In genomic region chr7:106824458-106824857, GRCh38 we compare ENCODE assay signal across 22 cellular contexts. TPM values are rescaled to one million over a fixed set of nuclear protein-coding genes. Genes with fewer than 3 reads are reported as not detected.
A peak's percentile ranks its signal among the peaks of the same experiment; 100 is the strongest.
DNase-seq lines count a peak whose midpoint lies in the region; ATAC-seq and TF ChIP-seq lines count a peak whose summit lies in the region.
"Had no signal": no experiment of that assay in that cellular context is flagged by ENCODE, and none has a peak within 500 bp of the region (broad histone marks: within the 10 kb centered on the region; RNA-seq: fewer than 3 reads in every experiment).

No MANE protein-coding gene starts in this region.

- DNase-seq in Daoy (ENCODE audit: low read depth) (peak; percentile 83), M059J (ENCODE audit: low read depth) (peak; percentile 86), brain microvascular endothelial cell (peak; percentile 17), osteoblast (ENCODE audit: insufficient read length, low spot score, missing footprints) (peak; percentile 71), NCI-H345 treated with DMSO at 0.1 percent for 48 hours (lab: John Stamatoyannopoulos, UW; ENCODE audit: unreplicated experiment) (no peak), NCI-H1436 treated with DMSO at 0.1 percent for 48 hours (lab: John Stamatoyannopoulos, UW) (no peak)
- DNase-seq in stimulated activated naive CD8-positive, alpha-beta T cell treated with anti-CD3 and anti-CD28 coated beads, Interleukin-15, Interleukin-2, amounts not matched to agents 100 U/mL and 50 U/mL, for 24 hours = no peak
- DNase-seq: activated CD4-positive, CD25-positive, alpha-beta regulatory T cell treated with anti-CD3 and anti-CD28 coated beads, Interleukin-2, amount 50 U/mL, for 72 hours; activated CD8-positive, alpha-beta memory T cell treated with anti-CD3 and anti-CD28 coated beads, Interleukin-2, amount 10 ng/mL, durations not matched to agents 7 days and 5 days; activated naive CD8-positive, alpha-beta T cell treated with anti-CD3 and anti-CD28 coated beads, Interleukin-2, amount 10 ng/mL, durations not matched to agents 7 days and 5 days; dorsolateral prefrontal cortex; glutamatergic neuron; left ventricle myocardium inferior; mucosa of descending colon; NCI-H2171 treated with DMSO at 0.1 percent for 48 hours; NCI-H774; T-helper 9 cell had no signal

- H3K4me3 ChIP-seq in brain microvascular endothelial cell (ENCODE audit: low read depth, low read length) = no peak overlapping the region
- no peak overlapping the region for H3K4me3 ChIP-seq in osteoblast (ENCODE audit: insufficient read depth, low read length)
- H3K4me3 ChIP-seq: cardiac muscle cell, dorsolateral prefrontal cortex, left ventricle myocardium inferior, mucosa of descending colon, neural progenitor cell, thoracic aorta had no signal

- H3K4me1 ChIP-seq in osteoblast (ENCODE audit: insufficient read depth, low read length) = peaks cover 9% of the 10 kb centered on the region
- H3K4me1 ChIP-seq: left ventricle myocardium inferior, neural progenitor cell had no signal

- no peaks in the 10 kb centered on the region for H3K9me3 ChIP-seq in osteoblast (ENCODE audit: low read depth, low read length)
- H3K9me3 ChIP-seq: mucosa of descending colon, thoracic aorta had no signal

- H4K20me1 ChIP-seq in osteoblast (ENCODE audit: insufficient read depth, low read length) = no peaks in the 10 kb centered on the region

- no peak for ATAC-seq in stimulated activated naive CD8-positive, alpha-beta T cell treated with anti-CD3 and anti-CD28 coated beads, Interleukin-15, Interleukin-2, amounts not matched to agents 100 U/mL and 50 U/mL, for 24 hours
- no peak for ATAC-seq in HG02678 (IDR thresholded peaks at IDR 0.05; ENCODE audit: unreplicated experiment)
- ATAC-seq: activated CD8-positive, alpha-beta memory T cell treated with anti-CD3 and anti-CD28 coated beads, Interleukin-2, amount 10 ng/mL, durations not matched to agents 7 days and 5 days; esophagus mucosa; mucosa of descending colon had no signal

- H2AFZ ChIP-seq in osteoblast (ENCODE audit: low read length) = peak overlapping the region; percentile 0
- H2AFZ ChIP-seq: neural progenitor cell had no signal

- H3K4me2 ChIP-seq in osteoblast (ENCODE audit: insufficient read depth, low read length) = no peak overlapping the region
- H3K4me2 ChIP-seq: neural progenitor cell had no signal

- in situ Hi-C loops in brain microvascular endothelial cell (cut with HindIII; ENCODE audit: low pct_ligation_motif_present, low sequenced_read_pairs) = no loop called here

- no peaks in the 10 kb centered on the region for H3K27me3 ChIP-seq in brain microvascular endothelial cell (replicated peaks)
- no peaks in the 10 kb centered on the region for H3K27me3 ChIP-seq in osteoblast (ENCODE audit: insufficient read depth, low read length)
- H3K27me3 ChIP-seq: cardiac muscle cell, dorsolateral prefrontal cortex, neural progenitor cell had no signal

- no peak overlapping the region for H3K27ac ChIP-seq in brain microvascular endothelial cell
- peak overlapping the region; percentile 9 for H3K27ac ChIP-seq in osteoblast (ENCODE audit: low read depth, low read length)
- H3K27ac ChIP-seq: cardiac muscle cell, dorsolateral prefrontal cortex, left ventricle myocardium inferior, neural progenitor cell, thoracic aorta had no signal

- TF ChIP-seq CTCF in brain microvascular endothelial cell (IDR thresholded peaks at IDR 0.05; ENCODE audit: low read depth, low read length, missing control alignments) = no peak
- no peak for TF ChIP-seq CTCF in osteoblast (IDR thresholded peaks at IDR 0.05; ENCODE audit: extremely low read depth, low read depth, low read length)

- no peaks in the 10 kb centered on the region for H3K79me2 ChIP-seq in osteoblast (ENCODE audit: insufficient read depth, low read length)

- H3K36me3 ChIP-seq in brain microvascular endothelial cell (replicated peaks) = no peaks in the 10 kb centered on the region
- no peaks in the 10 kb centered on the region for H3K36me3 ChIP-seq in osteoblast (ENCODE audit: insufficient read depth, low read length)
- H3K36me3 ChIP-seq: cardiac muscle cell, left ventricle myocardium inferior, neural progenitor cell, thoracic aorta had no signal

RNA-seq across cellular contexts. Expression of gene PIK3CG, which starts 40.6 kb away (rescaled TPM):
- 0.86 and 1.5 TPM in 2 replicates for total RNA-seq in Daoy (2014; rRNA removed; shearing (Covaris generic))
- 0.12 TPM in 1 of 2 replicates, not detected in the other for total RNA-seq in M059J (2014; rRNA removed; shearing (Covaris generic))
- total RNA-seq in osteoblast = not detected in 2 replicates

Comparison
In these comparisons a context has a peak if more than half of its experiments do, and no peak if none do; other contexts are left out.
1. DNase-seq: peak in Daoy (single experiment), M059J (single experiment), brain microvascular endothelial cell (single experiment) and osteoblast (single experiment); none in stimulated activated naive CD8-positive, alpha-beta T cell treated with anti-CD3 and anti-CD28 coated beads, Interleukin-15, Interleukin-2, amounts not matched to agents 100 U/mL and 50 U/mL, for 24 hours (single experiment), NCI-H345 treated with DMSO at 0.1 percent for 48 hours (single experiment) and NCI-H1436 treated with DMSO at 0.1 percent for 48 hours (single experiment).